ENCODE assay signal across 1 cellular context in genomic region chr13:67223742-67224141, GRCh38.
TF ChIP-seq lines count a peak whose summit lies in the region.

No MANE protein-coding gene starts in this region.

TF ChIP-seq in H1, 55 proteins besides CTCF, POLR2A, EP300 and RAD21 (continued from another document):
- TF ChIP-seq CHD7 (IDR thresholded peaks at IDR 0.05; ENCODE audit: insufficient replicate concordance, low read length) = no peak
- TF ChIP-seq ZNF274 (IDR thresholded peaks at IDR 0.05; ENCODE audit: borderline replicate concordance, extremely low read depth, low read length) = no peak
- TF ChIP-seq POLR2AphosphoS5 (IDR thresholded peaks at IDR 0.05; ENCODE audit: low read depth, low read length) = no peak
- TF ChIP-seq KDM4A (IDR thresholded peaks at IDR 0.05; ENCODE audit: low read depth, low read length, severe bottlenecking) = no peak
- TF ChIP-seq JUN (IDR thresholded peaks at IDR 0.05; ENCODE audit: low read depth, low read length) = no peak
- TF ChIP-seq MAX (IDR thresholded peaks at IDR 0.05) = no peak
- no peak for TF ChIP-seq NRF1 (IDR thresholded peaks at IDR 0.05; ENCODE audit: low read depth, low read length)
- no peak for TF ChIP-seq HDAC2 (IDR thresholded peaks at IDR 0.05; ENCODE audit: borderline replicate concordance in 1 of 2, low read depth in 2 of 2, low read length in 2 of 2)
- no peak for TF ChIP-seq RNF2 (IDR thresholded peaks at IDR 0.05; ENCODE audit: borderline replicate concordance, low read depth, low read length, missing control alignments, poor library complexity, severe bottlenecking)
- no peak for TF ChIP-seq SP4 (IDR thresholded peaks at IDR 0.05; ENCODE audit: low read length)
- no peak for TF ChIP-seq ASH2L (IDR thresholded peaks at IDR 0.05; ENCODE audit: low read length)
- no peak for TF ChIP-seq FOSL1 (IDR thresholded peaks at IDR 0.05; ENCODE audit: insufficient read depth, low read depth, low read length)
- TF ChIP-seq EGR1 (IDR thresholded peaks at IDR 0.05; ENCODE audit: borderline replicate concordance, low read depth, low read length) = no peak
- no peak for TF ChIP-seq POU5F1 (IDR thresholded peaks at IDR 0.05; ENCODE audit: low read depth, low read length)
- TF ChIP-seq TAF7 (optimal IDR thresholded peaks at IDR 0.05; ENCODE audit: borderline replicate concordance, low read depth, low read length) = no peak
